Comparison of ENCODE assay signal across 9 cellular contexts in genomic region chr2:200765139-200765951, GRCh38. TPM values are rescaled to one million over a fixed set of nuclear protein-coding genes. Genes with fewer than 3 reads are reported as not detected.
DNase-seq lines count a peak whose midpoint lies in the region; ATAC-seq, FAIRE-seq and TF ChIP-seq lines count a peak whose summit lies in the region.
"Had no signal": no experiment of that assay in that cellular context is flagged by ENCODE, and none has a peak within 500 bp of the region (broad histone marks: within the 10 kb centered on the region; RNA-seq: fewer than 3 reads in every experiment).

No MANE protein-coding gene starts in this region.

- no peaks in the 10 kb centered on the region for H3K36me3 ChIP-seq in K562 (ENCODE audit: control insufficient read depth, insufficient read depth, low read length)
- H3K36me3 ChIP-seq in psoas muscle (ENCODE audit: insufficient read depth in 1 of 2, low read depth in 1 of 2): no peaks in the 10 kb centered on the region
- no peaks in the 10 kb centered on the region for H3K36me3 ChIP-seq in mesendoderm (ENCODE audit: control insufficient read depth, insufficient read depth, low read length)
- no peaks in the 10 kb centered on the region for H3K36me3 ChIP-seq in testis (ENCODE audit: low read depth, missing control alignments)

- H2BK5ac ChIP-seq in mesendoderm (ENCODE audit: low read length): no peak overlapping the region

- H2BK120ac ChIP-seq in mesendoderm (ENCODE audit: low read depth, low read length): no peak overlapping the region

- H3K4me1 ChIP-seq in K562 (replicated peaks in 1 of 2; ENCODE audit: control insufficient read depth in 2 of 2, insufficient read depth in 2 of 2, low read length in 2 of 2) (0 out of 5 replicates have a peak, but pooled peaks cover 0 to 2% of the 10 kb centered on the region in 2 experiments), psoas muscle (peaks cover 18% of the 10 kb centered on the region), mesendoderm (ENCODE audit: control insufficient read depth, low read depth, low read length) (no peaks in the 10 kb centered on the region), testis (no peaks in the 10 kb centered on the region)

- in situ Hi-C loops in K562 (cut with MboI): no loop called here

- H3K79me2 ChIP-seq in K562 (ENCODE audit: control insufficient read depth, insufficient read depth, low read length) (no peaks in the 10 kb centered on the region), mesendoderm (ENCODE audit: control insufficient read depth, insufficient read depth, low read length) (no peaks in the 10 kb centered on the region)

- peaks cover 0 to 24% of the 10 kb centered on the region in 2 experiments; a peak in 3 of 5 replicates for H3K27me3 ChIP-seq in K562 (ENCODE audit: control insufficient read depth in 2 of 2, insufficient read depth in 2 of 2, low read length in 2 of 2)
- no peaks in the 10 kb centered on the region for H3K27me3 ChIP-seq in psoas muscle (ENCODE audit: insufficient read depth in 3 of 3, low read length in 2 of 3)
- H3K27me3 ChIP-seq in mesendoderm (ENCODE audit: insufficient read depth, low read length, poor library complexity): no peaks in the 10 kb centered on the region
- H3K27me3 ChIP-seq in testis: no peaks in the 10 kb centered on the region

- no peak overlapping the region for H3K56ac ChIP-seq in mesendoderm (ENCODE audit: low read length)

- H3K27ac ChIP-seq in K562 (ENCODE audit: extremely low read depth, low read depth, low read length) (no peak overlapping the region), psoas muscle (peak overlapping the region; percentile 77), mesendoderm (ENCODE audit: low read depth, low read length) (no peak overlapping the region), testis (no peak overlapping the region)
- H3K27ac ChIP-seq: KMS-11 had no signal

- WGBS in K562 (ENCODE audit: insufficient coverage, low coverage, missing lambda C conversion rate): 0% methylated on average over 2 of the region's 2 CpGs
- WGBS in psoas muscle, 3 donors: 76 to 86% (median 81%) methylated on average over 2 of the region's 2 CpGs
- WGBS in mesendoderm (ENCODE audit: extremely low coverage, insufficient coverage, low lambda C conversion rate): no CpG with 5 or more reads among the region's 2 CpGs
- 86 to 95% methylated on average over 2 of the region's 2 CpGs for WGBS in testis, 2 donors

- H2AK5ac ChIP-seq in mesendoderm (ENCODE audit: low read length): no peak overlapping the region

- peak; percentile 35 for DNase-seq in NCI-H2196 treated with DMSO at 0.1 percent for 48 hours (lab: John Stamatoyannopoulos, UW; ENCODE audit: unreplicated experiment)
- DNase-seq in K562 (ENCODE audit: extremely low read depth in 1 of 4, low spot score in 3 of 4): peak in 1 of 4 experiments; percentile 7
- DNase-seq in psoas muscle: peak in 1 of 2 donors; percentile 34
- DNase-seq in mesendoderm: no peak
- DNase-seq in NCI-H748 (lab: John Stamatoyannopoulos, UW; ENCODE audit: unreplicated experiment): no peak
- no peak for DNase-seq in testis
- DNase-seq in activated gamma-delta T cell (lab: John Stamatoyannopoulos, UW): no peak

- H2AFZ ChIP-seq in K562 (ENCODE audit: low read depth, low read length): no peak overlapping the region

- no TSS peak for BruUV-seq in K562 (replicated peaks; lab: Mats Ljungman, UMichigan)

- no peak overlapping the region for H3K9ac ChIP-seq in K562 (ENCODE audit: insufficient read depth in 1 of 2, low read depth in 2 of 2, low read length in 2 of 2)
- H3K9ac ChIP-seq in mesendoderm (ENCODE audit: low read length): no peak overlapping the region
- H3K9ac ChIP-seq: KMS-11 had no signal

- no peaks in the 10 kb centered on the region for H3K9me1 ChIP-seq in K562 (ENCODE audit: control insufficient read depth, insufficient read depth, low read length)

- H3K4me2 ChIP-seq in K562 (ENCODE audit: insufficient read depth, low read length): no peak overlapping the region
- no peak overlapping the region for H3K4me2 ChIP-seq in mesendoderm (ENCODE audit: low read length)
- H3K4me2 ChIP-seq: KMS-11 had no signal

- peak; percentile 74 for ATAC-seq in GM18870 (IDR thresholded peaks at IDR 0.05; ENCODE audit: unreplicated experiment)
- ATAC-seq in K562: 0 out of 3 replicates have a peak, but pooled peaks have one; percentile 35
- peak; percentile 41 to 70 (median 58) for ATAC-seq in psoas muscle

- no peak for TF ChIP-seq POLR2A in K562 (conservative IDR thresholded peaks at IDR 0.05)
- TF ChIP-seq POLR2A in testis (IDR thresholded peaks at IDR 0.05): no peak

- H3K18ac ChIP-seq in mesendoderm (ENCODE audit: low read length): no peak overlapping the region

- no peak overlapping the region for H4K5ac ChIP-seq in mesendoderm (ENCODE audit: low read length)

- H3K4ac ChIP-seq in mesendoderm (ENCODE audit: low read depth, low read length): no peak overlapping the region

- H3K23ac ChIP-seq in mesendoderm (ENCODE audit: low read length): no peak overlapping the region

- POLR2A ChIA-PET in K562 (lab: Yijun Ruan, JAX): interaction anchor here (0.8 kb wide), 2 partner anchors 31 to 352 kb away, joined by 3 to 5 read pairs; no protein-coding TSS in a partner anchor

- TF ChIP-seq RAD21 in K562 (CRISPR knock-in tag; conservative IDR thresholded peaks at IDR 0.05 in 1 of 2, IDR thresholded peaks at IDR 0.05 in 1 of 2): no peak

- TF ChIP-seq EP300 in K562 (IDR thresholded peaks at IDR 0.05; ENCODE audit: low read length): no peak

- no peaks in the 10 kb centered on the region for H3K9me3 ChIP-seq in K562 (replicated peaks; ENCODE audit: control insufficient read depth, insufficient read depth, low read depth, low read length)
- H3K9me3 ChIP-seq in psoas muscle: no peaks in the 10 kb centered on the region
- no peaks in the 10 kb centered on the region for H3K9me3 ChIP-seq in testis

- H2BK15ac ChIP-seq in mesendoderm (replicated peaks; ENCODE audit: low read depth): no peak overlapping the region

- no peak for FAIRE-seq in K562 (lab: Jason Lieb, UNC)

- TF ChIP-seq CTCF in K562 (IDR thresholded peaks at IDR 0.05 in 2 of 3, conservative IDR thresholded peaks at IDR 0.05 in 1 of 3; ENCODE audit: insufficient read depth in 2 of 3, low read depth in 1 of 3, low read length in 3 of 3): no peak
- no peak for TF ChIP-seq CTCF in psoas muscle (IDR thresholded peaks at IDR 0.05)
- TF ChIP-seq CTCF in testis (IDR thresholded peaks at IDR 0.05): no peak

- no peak overlapping the region for H4K8ac ChIP-seq in mesendoderm (ENCODE audit: low read depth, low read length)

- CTCF ChIA-PET in K562 (lab: Yijun Ruan, JAX; ENCODE audit: low intra/inter-chr PET ratio): no interaction called here

- intact Hi-C loops in K562 (cut with micrococcal nuclease) (loop anchor here (5.0 kb wide), 1 partner anchor 47 kb away; the partner anchor contains the start of gene BZW1), psoas muscle (cut with DNase I) (loop anchor here in 1 of 2 donors (5.0 kb wide), 1 partner anchor 53 kb away; no protein-coding TSS in a partner anchor), testis (cut with DNase I; ENCODE audit: low total_unique reads) (no loop called here)

- H3K4me3 ChIP-seq in K562: no peak overlapping the region
- H3K4me3 ChIP-seq in psoas muscle: no peak overlapping the region
- H3K4me3 ChIP-seq in mesendoderm (ENCODE audit: low read length): no peak overlapping the region
- no peak overlapping the region for H3K4me3 ChIP-seq in testis

- H4K20me1 ChIP-seq in K562 (replicated peaks; ENCODE audit: control insufficient read depth, insufficient read depth, low read length): no peaks in the 10 kb centered on the region

- H3K79me1 ChIP-seq in mesendoderm (ENCODE audit: low read length): no peaks in the 10 kb centered on the region

TF ChIP-seq in K562, 482 proteins besides CTCF, POLR2A, EP300 and RAD21 (continues in another document):
- TF ChIP-seq ZC3H8 (IDR thresholded peaks at IDR 0.05) (no peak), CEBPG (CRISPR knock-in tag; IDR thresholded peaks at IDR 0.05) (no peak), CEBPG (tag; conservative IDR thresholded peaks at IDR 0.05 in 1 of 2, IDR thresholded peaks at IDR 0.05 in 1 of 2) (0 out of 4 replicates have a peak, but pooled peaks of 1 of the 2 experiments have one; percentile 9), FOSL1 (tag; conservative IDR thresholded peaks at IDR 0.05) (peak; percentile 77)
- TF ChIP-seq, protein P1, sequence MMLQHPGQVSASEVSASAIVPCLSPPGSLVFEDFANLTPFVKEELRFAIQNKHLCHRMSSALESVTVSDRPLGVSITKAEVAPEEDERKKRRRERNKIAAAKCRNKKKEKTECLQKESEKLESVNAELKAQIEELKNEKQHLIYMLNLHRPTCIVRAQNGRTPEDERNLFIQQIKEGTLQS (IDR thresholded peaks at IDR 0.05): peak; percentile 55; the same call in 1 of the 2 replicates
- TF ChIP-seq, protein P1 (CRISPR knock-in tag; conservative IDR thresholded peaks at IDR 0.05): no peak

RNA-seq across cellular contexts. Expression of gene BZW1, which starts 46.4 kb away (rescaled TPM):
- 57.7 and 112 TPM in 2 replicates for total RNA-seq in K562 (2011; cell fraction: chromatin; rRNA removed; ENCODE audit: low replicate concordance)
- total RNA-seq in K562 (2011; cell fraction: nucleolus; rRNA removed): 25.2 and 30.8 TPM in 2 replicates
- 49.5 and 52.8 TPM in 2 replicates for total RNA-seq in K562 (2011; cell fraction: nucleoplasm; rRNA removed)
- total RNA-seq in K562 (2014; rRNA removed): 151 and 176 TPM in 2 replicates
- 211 and 248 TPM in 2 replicates for total RNA-seq in K562 (2014; rRNA removed; fragmentation: Illumina TruSeq; extraction: Trizol)
- total RNA-seq in K562 (2015; rRNA removed; fragmentation: Illumina TruSeq; extraction: Trizol): 206 and 233 TPM in 2 replicates
- 187 and 198 TPM in 2 replicates for total RNA-seq in K562 (2021)
- polyA plus RNA-seq in K562 (2011; rRNA removed): 144 and 198 TPM in 2 replicates
- 102 and 107 TPM in 2 replicates for polyA plus RNA-seq in K562 (2011; cell fraction: cytosol; rRNA removed)
- polyA plus RNA-seq in K562 (2011; cell fraction: nucleus; rRNA removed): 40.4 and 50.4 TPM in 2 replicates
- 94.6 and 173 TPM in 2 replicates for polyA plus RNA-seq in K562 (2012)
- polyA plus RNA-seq in K562 (2014; fragmentation: Illumina TruSeq; extraction: Trizol): 134 and 161 TPM in 2 replicates
- polyA plus RNA-seq in K562 (2014; fragmentation: Nextera tagmentation; extraction: Ambion mirVana): 100 to 1,000 TPM; 235 to 244 TPM
- 110 and 111 TPM in 2 replicates for polyA plus RNA-seq in K562 (2014; rRNA removed)
- polyA minus RNA-seq in K562 (2011; rRNA and poly(A)+ RNA removed): 249 and 314 TPM in 2 replicates
- polyA minus RNA-seq in K562 (2011; cell fraction: cytosol; rRNA and poly(A)+ RNA removed): 144 and 167 TPM in 2 replicates
- polyA minus RNA-seq in K562 (2011; cell fraction: nucleus; rRNA and poly(A)+ RNA removed): 53.3 and 84.3 TPM in 2 replicates
- 100 to 1,000 TPM in 3 of 4 donors, 10 to 100 TPM in 1; 55.6 to 122 (median 114) TPM for total RNA-seq in psoas muscle
- polyA plus RNA-seq in psoas muscle: 100 to 1,000 TPM in 2 of 3 donors, 10 to 100 TPM in 1; 52.5 to 223 (median 163) TPM
- 242 TPM for polyA plus RNA-seq in mesendoderm (2013, experiment 1 of 2)
- 238 TPM for polyA plus RNA-seq in mesendoderm (2013, experiment 2 of 2)
- total RNA-seq in testis: 100 to 1,000 TPM; 238 to 284 TPM
- polyA plus RNA-seq in testis (ENCODE audit: insufficient read depth, low read depth, low replicate concordance): 267 TPM
